Comparison of ENCODE assay signal across 8 cellular contexts in genomic region chr7:151228024-151228866, GRCh38. TPM values are rescaled to one million over a fixed set of nuclear protein-coding genes. Genes with fewer than 3 reads are reported as not detected.
DNase-seq lines count a peak whose midpoint lies in the region; ATAC-seq and TF ChIP-seq lines count a peak whose summit lies in the region.

No MANE protein-coding gene starts in this region.

- H3K27ac ChIP-seq in HCT116 (ENCODE audit: low read depth, low read length) (peak overlapping the region; percentile 66; the same call in 1 of the 2 replicates), hepatocyte (peak overlapping the region; percentile 66), smooth muscle cell (ENCODE audit: low read depth) (peak overlapping the region; percentile 81)

- peaks cover 27% of the 10 kb centered on the region for H3K36me3 Mint-ChIP-seq in WTC11

- RAD21 ChIA-PET in HCT116 (lab: Charles Lee; ENCODE audit: low non-redundant PET in 1 of 2, low total read pairs in 2 of 2, uncharacterized antibody in 2 of 2, unreplicated experiment in 2 of 2) = no interaction called here

- H3K9me2 ChIP-seq in HCT116 (ENCODE audit: insufficient read depth) (no peaks in the 10 kb centered on the region), hepatocyte (replicated peaks; ENCODE audit: insufficient read depth) (no peaks in the 10 kb centered on the region)

- H3K9me3 ChIP-seq in HCT116 (ENCODE audit: control insufficient read depth in 1 of 2, insufficient read depth in 1 of 2, low read depth in 1 of 2, low read length in 2 of 2) = no peaks in the 10 kb centered on the region
- H3K9me3 ChIP-seq in hepatocyte (ENCODE audit: low read depth) = no peaks in the 10 kb centered on the region
- H3K9me3 ChIP-seq in smooth muscle cell (replicated peaks; ENCODE audit: low read depth) = no peaks in the 10 kb centered on the region

- intact Hi-C loops in HCT116 (cut with micrococcal nuclease) = no loop called here

- CTCF ChIA-PET in HCT116 (lab: Charles Lee) (interaction anchor here (0.7 to 1.3 kb wide), 3 partner anchors 15 to 92 kb away, joined by 3 to 12 read pairs (median 6); no protein-coding TSS in a partner anchor), WTC11 (lab: Charles Lee) (interaction anchor here (1.0 to 3.4 kb wide), 13 partner anchors 8 to 351 kb away, joined by 3 to 83 read pairs (median 5); partner anchors contain the start of genes H2BK1 and NUB1), GM10248 (lab: Yijun Ruan, JAX) (interaction anchor here (1.2 to 3.2 kb wide), 4 partner anchors 8 to 60 kb away, joined by 3 to 10 read pairs (median 10); partner anchors contain the start of gene SMARCD3)

- H3K4me1 Mint-ChIP-seq in WTC11 = peaks cover 32% of the 10 kb centered on the region

- no peak for DNase-seq in HCT116 (ENCODE audit: low read depth, low spot score)
- DNase-seq in WTC11 (ENCODE audit: low spot score) = no peak
- DNase-seq in hepatocyte (ENCODE audit: low spot score) = no peak
- no peak for DNase-seq in smooth muscle cell (lab: John Stamatoyannopoulos, UW; ENCODE audit: unreplicated experiment)
- no peak for DNase-seq in cerebellar cortex (ENCODE audit: low spot score)
- no peak for DNase-seq in GM10248 (ENCODE audit: extremely low spot score)
- no peak for DNase-seq in Ammon's horn (ENCODE audit: low spot score)

- H3K9ac ChIP-seq in HCT116 (ENCODE audit: low read length) (peak overlapping the region; percentile 90), smooth muscle cell (ENCODE audit: low read depth) (peak overlapping the region; percentile 56)

- no peak for TF ChIP-seq RAD21 in HCT116 (IDR thresholded peaks at IDR 0.05; ENCODE audit: low read depth)

- H3K9me3 Mint-ChIP-seq in WTC11 = no peaks in the 10 kb centered on the region

- no peaks in the 10 kb centered on the region for H4K20me1 ChIP-seq in HCT116 (ENCODE audit: insufficient read depth)
- H4K20me1 ChIP-seq in hepatocyte (ENCODE audit: insufficient read depth, poor library complexity, severe bottlenecking) = peaks cover 3% of the 10 kb centered on the region
- H4K20me1 ChIP-seq in smooth muscle cell (ENCODE audit: low read depth) = peaks cover under 1% of the 10 kb centered on the region

- no peaks in the 10 kb centered on the region for H3K27me3 Mint-ChIP-seq in WTC11 (ENCODE audit: low read depth)

- peak overlapping the region; percentile 95 for H3K4me3 Mint-ChIP-seq in WTC11

- TF ChIP-seq CTCF in HCT116 (IDR thresholded peaks at IDR 0.05 in 2 of 3, conservative IDR thresholded peaks at IDR 0.05 in 1 of 3; ENCODE audit: borderline replicate concordance in 1 of 3, insufficient read depth in 1 of 3, low read depth in 2 of 3, low read length in 2 of 3) (no peak), WTC11 (IDR thresholded peaks at IDR 0.05) (no peak), hepatocyte (IDR thresholded peaks at IDR 0.05; ENCODE audit: poor library complexity) (no peak), smooth muscle cell (IDR thresholded peaks at IDR 0.05; ENCODE audit: borderline replicate concordance, insufficient read depth, poor library complexity, severe bottlenecking) (no peak), GM10248 (IDR thresholded peaks at IDR 0.05; ENCODE audit: control extremely low read depth, extremely low read depth, low read depth, missing control alignments) (no peak)

- BruUV-seq in HCT116 (replicated peaks; lab: Mats Ljungman, UMichigan) = no TSS peak

- H3K36me3 ChIP-seq in HCT116 (ENCODE audit: control insufficient read depth in 1 of 2, insufficient read depth in 2 of 2, low read length in 2 of 2) = peaks cover 9 to 22% of the 10 kb centered on the region in 2 experiments; a peak in 3 of 4 replicates
- H3K36me3 ChIP-seq in hepatocyte (replicated peaks; ENCODE audit: insufficient read depth, low read depth) = no peaks in the 10 kb centered on the region
- no peaks in the 10 kb centered on the region for H3K36me3 ChIP-seq in smooth muscle cell (ENCODE audit: low read depth)

- H3K27me3 ChIP-seq in HCT116 (ENCODE audit: insufficient read depth, low read length) = no peaks in the 10 kb centered on the region
- H3K27me3 ChIP-seq in hepatocyte = no peaks in the 10 kb centered on the region
- no peaks in the 10 kb centered on the region for H3K27me3 ChIP-seq in smooth muscle cell (ENCODE audit: low read depth)

- no peaks in the 10 kb centered on the region for H3F3A ChIP-seq in smooth muscle cell (ENCODE audit: low read depth)

- TF ChIP-seq POLR2A in HCT116 (IDR thresholded peaks at IDR 0.05; ENCODE audit: borderline replicate concordance, extremely low read depth, insufficient read depth, insufficient read length) = no peak

- peaks cover 35% of the 10 kb centered on the region for H3K79me2 ChIP-seq in HCT116 (ENCODE audit: insufficient read depth, low read length)
- peaks cover 30% of the 10 kb centered on the region for H3K79me2 ChIP-seq in hepatocyte
- H3K79me2 ChIP-seq in smooth muscle cell (ENCODE audit: low read depth) = peaks cover 31% of the 10 kb centered on the region

- WGBS in hepatocyte (ENCODE audit: low lambda C conversion rate, missing lambda C conversion rate) = 72% methylated on average over 10 of the region's 10 CpGs
- WGBS in smooth muscle cell (ENCODE audit: low lambda C conversion rate) = 86% methylated on average over 10 of the region's 10 CpGs

- POLR2A ChIA-PET in HCT116 (lab: Charles Lee) (interaction anchor here (0.8 to 1.8 kb wide), 3 partner anchors 14 to 16 kb away, joined by 3 to 5 read pairs (median 4); no protein-coding TSS in a partner anchor), WTC11 (lab: Charles Lee) (interaction anchor here (0.7 to 1.4 kb wide), 7 partner anchors 18 to 166 kb away, joined by 3 to 7 read pairs (median 4); partner anchors contain the start of gene H2BK1), GM10248 (lab: Yijun Ruan, JAX) (interaction anchor here (0.7 kb wide), 1 partner anchor 8 kb away, joined by 3 read pairs; no protein-coding TSS in a partner anchor)

- ATAC-seq in HCT116 (no peak), WTC11 (no peak), GM21390 (IDR thresholded peaks at IDR 0.05; ENCODE audit: unreplicated experiment) (no peak)

- peak overlapping the region; percentile 76 to 83 for H3K4me3 ChIP-seq in HCT116 (replicated peaks in 1 of 2; ENCODE audit: low read depth in 1 of 2, low read length in 2 of 2)
- H3K4me3 ChIP-seq in hepatocyte = peak overlapping the region; percentile 13
- peak overlapping the region; percentile 72 for H3K4me3 ChIP-seq in smooth muscle cell

- peak overlapping the region; percentile 76 for H3K27ac Mint-ChIP-seq in WTC11

- no peak overlapping the region for H2AFZ ChIP-seq in HCT116 (ENCODE audit: low read depth, low read length, poor library complexity, severe bottlenecking)
- peak overlapping the region; percentile 61 for H2AFZ ChIP-seq in hepatocyte
- peak overlapping the region; percentile 90 for H2AFZ ChIP-seq in smooth muscle cell (ENCODE audit: low read depth)

- peak overlapping the region; percentile 88 for H3K4me2 ChIP-seq in HCT116 (ENCODE audit: low read length)
- H3K4me2 ChIP-seq in hepatocyte = peak overlapping the region; percentile 76
- H3K4me2 ChIP-seq in smooth muscle cell = peak overlapping the region; percentile 87

- H3K4me1 ChIP-seq in HCT116 (ENCODE audit: control insufficient read depth in 1 of 2, insufficient read depth in 2 of 2, low read length in 2 of 2) = peaks cover 14 to 29% of the 10 kb centered on the region in 2 experiments
- peaks cover 20% of the 10 kb centered on the region for H3K4me1 ChIP-seq in hepatocyte (ENCODE audit: insufficient read depth)
- H3K4me1 ChIP-seq in smooth muscle cell (ENCODE audit: low read depth) = peaks cover 21% of the 10 kb centered on the region

TF ChIP-seq in HCT116, 20 proteins besides CTCF, POLR2A, EP300 and RAD21 (continues in another document):
- TF ChIP-seq JUND (IDR thresholded peaks at IDR 0.05) = no peak
- TF ChIP-seq YY1 (IDR thresholded peaks at IDR 0.05; ENCODE audit: extremely low read depth, insufficient replicate concordance, low read depth, low read length) = no peak

TF ChIP-seq in WTC11, 78 proteins besides CTCF, POLR2A, EP300 and RAD21:
- TF ChIP-seq, protein P1, sequence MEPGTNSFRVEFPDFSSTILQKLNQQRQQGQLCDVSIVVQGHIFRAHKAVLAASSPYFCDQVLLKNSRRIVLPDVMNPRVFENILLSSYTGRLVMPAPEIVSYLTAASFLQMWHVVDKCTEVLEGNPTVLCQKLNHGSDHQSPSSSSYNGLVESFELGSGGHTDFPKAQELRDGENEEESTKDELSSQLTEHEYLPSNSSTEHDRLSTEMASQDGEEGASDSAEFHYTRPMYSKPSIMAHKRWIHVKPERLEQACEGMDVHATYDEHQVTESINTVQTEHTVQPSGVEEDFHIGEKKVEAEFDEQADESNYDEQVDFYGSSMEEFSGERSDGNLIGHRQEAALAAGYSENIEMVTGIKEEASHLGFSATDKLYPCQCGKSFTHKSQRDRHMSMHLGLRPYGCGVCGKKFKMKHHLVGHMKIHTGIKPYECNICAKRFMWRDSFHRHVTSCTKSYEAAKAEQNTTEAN (CRISPR knock-in tag; IDR thresholded peaks at IDR 0.05) = no peak
- no peak for TF ChIP-seq CREM (CRISPR knock-in tag; IDR thresholded peaks at IDR 0.05)

RNA-seq across cellular contexts. Expression of gene ABCF2, which starts 1.2 kb away (rescaled TPM):
- total RNA-seq in HCT116 (2021; ENCODE audit: unreplicated experiment) (63.7 TPM), WTC11 (2021) (41.3 to 43.7 TPM (median 43.5 TPM) in 3 replicates), hepatocyte (35.3 and 35.8 TPM in 2 replicates), smooth muscle cell (30.5 and 35.1 TPM in 2 replicates)
- 29.9 and 39.4 TPM in 2 replicates for polyA plus RNA-seq in HCT116 (2012)
- polyA plus RNA-seq in hepatocyte (25.6 and 32.9 TPM in 2 replicates), smooth muscle cell (24.2 and 26.5 TPM in 2 replicates)

RNA-seq across cellular contexts. Expression of gene CHPF2, which starts 4.0 kb away (rescaled TPM):
- total RNA-seq in HCT116 (2021; ENCODE audit: unreplicated experiment) = 19.5 TPM
- 7.6 and 8.2 TPM in 2 replicates for polyA plus RNA-seq in HCT116 (2012)
- total RNA-seq in WTC11 (2021) = 25.0 to 30.7 TPM (median 26.3 TPM) in 3 replicates
- 36.9 and 51.0 TPM in 2 replicates for total RNA-seq in hepatocyte
- 68.2 and 70.0 TPM in 2 replicates for polyA plus RNA-seq in hepatocyte
- total RNA-seq in smooth muscle cell = 42.3 and 43.7 TPM in 2 replicates
- 70.8 and 71.8 TPM in 2 replicates for polyA plus RNA-seq in smooth muscle cell

RNA-seq across cellular contexts. Expression of gene H2BK1, which starts 18.0 kb away (rescaled TPM):
- total RNA-seq in HCT116 (2021; ENCODE audit: unreplicated experiment) (0.69 TPM), WTC11 (2021) (0.87 TPM in 1 of 3 replicates, not detected in the others), hepatocyte (not detected in 2 replicates), smooth muscle cell (not detected in 2 replicates)
- not detected in 2 replicates for polyA plus RNA-seq in HCT116 (2012)
- polyA plus RNA-seq in hepatocyte (not detected in 2 replicates), smooth muscle cell (not detected in 2 replicates)

RNA-seq across cellular contexts. Expression of gene SMARCD3, which starts 20.2 kb away (rescaled TPM):
- total RNA-seq in HCT116 (2021; ENCODE audit: unreplicated experiment) = 30.3 TPM
- 21.2 and 30.3 TPM in 2 replicates for polyA plus RNA-seq in HCT116 (2012)
- 5.8 to 9.0 TPM (median 5.9 TPM) in 3 replicates for total RNA-seq in WTC11 (2021)
- total RNA-seq in hepatocyte = 38.0 and 42.4 TPM in 2 replicates
- polyA plus RNA-seq in hepatocyte = 73.1 and 111 TPM in 2 replicates
- 35.8 and 44.4 TPM in 2 replicates for total RNA-seq in smooth muscle cell
- polyA plus RNA-seq in smooth muscle cell = 58.1 and 66.3 TPM in 2 replicates

RNA-seq across cellular contexts. Expression of gene ASB10, which starts 41.2 kb away (rescaled TPM):
- not detected for total RNA-seq in HCT116 (2021; ENCODE audit: unreplicated experiment)
- polyA plus RNA-seq in HCT116 (2012) = not detected in 2 replicates
- total RNA-seq in WTC11 (2021) = not detected in 3 replicates
- total RNA-seq in hepatocyte = not detected in 2 replicates
- not detected in 2 replicates for polyA plus RNA-seq in hepatocyte
- not detected in 2 replicates for total RNA-seq in smooth muscle cell
- polyA plus RNA-seq in smooth muscle cell = not detected in 2 replicates

Comparison
In these comparisons a context has a peak if more than half of its experiments do, and no peak if none do; other contexts are left out.
1. H3K4me3 ChIP-seq: peak in every context shown above with its lines; median percentile 80 in HCT116; 72 in smooth muscle cell; 13 in hepatocyte.